In genomic region chr12:63319386-63319785, GRCh38 we compare ENCODE assay signal across 10 cellular contexts.
A peak's percentile ranks its signal among the peaks of the same experiment; 100 is the strongest.
DNase-seq lines count a peak whose midpoint lies in the region; ATAC-seq and TF ChIP-seq lines count a peak whose summit lies in the region.
"Had no signal": no experiment of that assay in that cellular context is flagged by ENCODE, and none has a peak within 500 bp of the region (broad histone marks: within the 10 kb centered on the region; RNA-seq: fewer than 3 reads in every experiment).

No MANE protein-coding gene starts in this region.

- no peak overlapping the region for H2BK120ac ChIP-seq in neuronal stem cell (ENCODE audit: low read depth, low read length)

- H3K4me3 ChIP-seq in adrenal gland (no peak overlapping the region), neuronal stem cell (ENCODE audit: low read length in 2 of 2) (no peak overlapping the region)

- intact Hi-C loops in adrenal gland (cut with DNase I) = no loop called here

- no peaks in the 10 kb centered on the region for H3K79me1 ChIP-seq in neuronal stem cell (ENCODE audit: low read depth, low read length)

- no peak overlapping the region for H2BK5ac ChIP-seq in neuronal stem cell (ENCODE audit: low read length)

- no peak overlapping the region for H2AFZ ChIP-seq in neuronal stem cell (ENCODE audit: low read length)

- H3K14ac ChIP-seq in neuronal stem cell (ENCODE audit: low read length) = no peak overlapping the region

- H2BK12ac ChIP-seq in neuronal stem cell (ENCODE audit: low read length) = no peak overlapping the region

- H3K27ac ChIP-seq in epithelial cell of prostate = no peak overlapping the region
- H3K27ac ChIP-seq in adrenal gland = no peak overlapping the region
- no peak overlapping the region for H3K27ac ChIP-seq in neuronal stem cell (replicated peaks; ENCODE audit: low read length)

- TF ChIP-seq POLR2A in adrenal gland (IDR thresholded peaks at IDR 0.05) = no peak

- no peaks in the 10 kb centered on the region for H3K27me3 Mint-ChIP-seq in activated T-cell treated with anti-CD3 and anti-CD28 coated beads, Interleukin-2, amount 50 U/mL, for 24 hours
- H3K27me3 Mint-ChIP-seq: central memory CD8-positive, alpha-beta T cell had no signal

- no peak overlapping the region for H3K4me3 Mint-ChIP-seq in activated T-cell treated with anti-CD3 and anti-CD28 coated beads, Interleukin-2, amount 50 U/mL, for 24 hours
- H3K4me3 Mint-ChIP-seq: central memory CD8-positive, alpha-beta T cell had no signal

- no peak overlapping the region for H2BK15ac ChIP-seq in neuronal stem cell (ENCODE audit: low read length)

- no peak overlapping the region for H4K8ac ChIP-seq in neuronal stem cell (ENCODE audit: low read depth, low read length)

- no peaks in the 10 kb centered on the region for H3K9me3 ChIP-seq in adrenal gland (replicated peaks in 1 of 3)
- peaks cover 0 to 6% of the 10 kb centered on the region in 2 donors for H3K9me3 ChIP-seq in neuronal stem cell (replicated peaks in 1 of 2; ENCODE audit: control insufficient read depth in 2 of 2, insufficient read depth in 1 of 2, low read depth in 1 of 2, low read length in 2 of 2)

- H3K4me1 Mint-ChIP-seq in activated T-cell treated with anti-CD3 and anti-CD28 coated beads, Interleukin-2, amount 50 U/mL, for 24 hours (ENCODE audit: low read depth) = peaks cover 9% of the 10 kb centered on the region
- H3K4me1 Mint-ChIP-seq: central memory CD8-positive, alpha-beta T cell had no signal

- peak; percentile 73 for ATAC-seq in GM21529 (IDR thresholded peaks at IDR 0.05; ENCODE audit: unreplicated experiment)
- no peak for ATAC-seq in activated CD4-positive, CD25-positive, alpha-beta regulatory T cell treated with anti-CD3 and anti-CD28 coated beads, Interleukin-2, amount 50 U/mL, for 24 hours

- no peak overlapping the region for H3K9ac ChIP-seq in neuronal stem cell (ENCODE audit: low read depth, low read length, poor library complexity)

- DNase-seq in EH (ENCODE audit: low read depth) = peak; percentile 3
- peak; percentile 76 for DNase-seq in HT1080 (ENCODE audit: low read depth)
- peak; percentile 66 for DNase-seq in epithelial cell of prostate (ENCODE audit: low read depth, low spot score)
- no peak for DNase-seq in adrenal gland
- no peak for DNase-seq in activated T-cell treated with anti-CD3 and anti-CD28 coated beads, Interleukin-2, amount 50 U/mL, for 24 hours
- DNase-seq in neuronal stem cell (ENCODE audit: low spot score) = no peak
- DNase-seq: IMR-90 had no signal

- H3K23ac ChIP-seq in neuronal stem cell (ENCODE audit: low read depth, low read length, poor library complexity) = no peak overlapping the region

- H4K91ac ChIP-seq in neuronal stem cell (ENCODE audit: low read depth, low read length, poor library complexity) = no peak overlapping the region

- H3K36me3 Mint-ChIP-seq in activated T-cell treated with anti-CD3 and anti-CD28 coated beads, Interleukin-2, amount 50 U/mL, for 24 hours (ENCODE audit: low read depth) = no peaks in the 10 kb centered on the region

- H3K4me2 ChIP-seq in neuronal stem cell (ENCODE audit: insufficient read depth, low read length, poor library complexity, severe bottlenecking) = no peak overlapping the region

- no peak overlapping the region for H3K27ac Mint-ChIP-seq in activated T-cell treated with anti-CD3 and anti-CD28 coated beads, Interleukin-2, amount 50 U/mL, for 24 hours

- no peak overlapping the region for H3K4ac ChIP-seq in neuronal stem cell (ENCODE audit: low read length)

- H3K18ac ChIP-seq in neuronal stem cell (ENCODE audit: low read length) = no peak overlapping the region

- no peaks in the 10 kb centered on the region for H3K9me3 Mint-ChIP-seq in activated T-cell treated with anti-CD3 and anti-CD28 coated beads, Interleukin-2, amount 50 U/mL, for 24 hours

- H3K4me1 ChIP-seq in adrenal gland (replicated peaks in 1 of 2) (no peaks in the 10 kb centered on the region), neuronal stem cell (ENCODE audit: control insufficient read depth in 2 of 2, insufficient read depth in 1 of 2, low read depth in 1 of 2, low read length in 2 of 2) (no peaks in the 10 kb centered on the region)

- no peak for TF ChIP-seq CTCF in adrenal gland (IDR thresholded peaks at IDR 0.05)

- no peak overlapping the region for H2AK5ac ChIP-seq in neuronal stem cell (ENCODE audit: low read depth, low read length)

- H3K27me3 ChIP-seq in adrenal gland = no peaks in the 10 kb centered on the region
- no peaks in the 10 kb centered on the region for H3K27me3 ChIP-seq in neuronal stem cell (ENCODE audit: control insufficient read depth in 3 of 3, insufficient read depth in 3 of 3, low read depth in 1 of 3, low read length in 3 of 3)

- H3K36me3 ChIP-seq in adrenal gland (replicated peaks in 1 of 2) (no peaks in the 10 kb centered on the region), neuronal stem cell (replicated peaks in 1 of 2; ENCODE audit: control insufficient read depth in 2 of 2, insufficient read depth in 2 of 2, low read length in 2 of 2) (no peaks in the 10 kb centered on the region)

Comparison
In these comparisons a context has a peak if more than half of its experiments do, and no peak if none do; other contexts are left out.
1. DNase-seq: peak in EH (single experiment), HT1080 (single experiment) and epithelial cell of prostate (single experiment); none in adrenal gland (0 of 7), activated T-cell treated with anti-CD3 and anti-CD28 coated beads, Interleukin-2, amount 50 U/mL, for 24 hours (single experiment) and neuronal stem cell (single experiment).